In the genomic region with DNA sequence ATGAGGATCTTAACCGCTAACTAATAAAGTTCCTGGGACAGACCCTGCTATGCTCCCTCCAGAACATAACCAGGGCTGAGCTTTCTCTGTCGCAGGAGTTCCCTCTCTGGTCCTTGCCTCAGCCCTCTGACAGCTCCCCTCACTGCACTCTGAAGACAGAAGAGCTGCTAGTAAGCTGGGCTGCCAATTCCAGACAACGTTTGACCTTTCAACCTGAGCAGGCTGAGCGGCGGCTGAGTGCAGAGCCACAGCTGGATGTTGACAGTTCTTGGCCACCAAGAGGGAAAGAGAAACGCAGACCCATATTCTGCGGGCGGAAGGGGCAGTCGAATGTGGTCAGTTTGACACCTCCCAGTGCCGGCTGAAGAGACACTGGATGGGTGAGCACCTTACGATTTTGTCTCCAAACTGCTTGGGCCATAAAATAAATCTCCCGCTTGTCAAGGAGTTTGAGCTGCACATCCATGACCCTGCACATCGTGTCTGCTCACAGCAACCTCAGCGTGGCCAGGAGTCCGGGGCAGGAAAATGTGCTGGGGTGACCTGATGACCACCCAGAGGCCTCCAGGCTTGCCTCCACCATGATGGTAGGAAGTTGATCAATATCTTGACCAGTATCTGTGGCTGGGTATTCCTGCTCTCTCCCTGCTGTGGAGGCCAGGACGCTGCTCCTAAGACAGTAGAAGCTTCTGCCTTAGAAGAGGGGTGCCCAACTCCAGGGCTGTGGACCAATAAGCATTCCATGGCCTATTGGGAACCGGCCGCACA, we compare ENCODE assay signal across 1 cellular context.
TF ChIP-seq lines count a peak whose summit lies in the region.

No MANE protein-coding gene starts in this region.

TF ChIP-seq in K562, 482 proteins besides CTCF, POLR2A, EP300 and RAD21:
- peak; percentile 16 for TF ChIP-seq MEIS2 (IDR thresholded peaks at IDR 0.05; ENCODE audit: partially characterized antibody)
- no peak for TF ChIP-seq TAL1 (IDR thresholded peaks at IDR 0.05)
- 0 out of 2 replicates have a peak, but pooled peaks have one; percentile 27 for TF ChIP-seq NR2C2 (CRISPR knock-in tag; IDR thresholded peaks at IDR 0.05)
- 0 out of 2 replicates have a peak, but pooled peaks have one; percentile 30 for TF ChIP-seq NR2C2 (tag; IDR thresholded peaks at IDR 0.05)
- TF ChIP-seq, protein P1, sequence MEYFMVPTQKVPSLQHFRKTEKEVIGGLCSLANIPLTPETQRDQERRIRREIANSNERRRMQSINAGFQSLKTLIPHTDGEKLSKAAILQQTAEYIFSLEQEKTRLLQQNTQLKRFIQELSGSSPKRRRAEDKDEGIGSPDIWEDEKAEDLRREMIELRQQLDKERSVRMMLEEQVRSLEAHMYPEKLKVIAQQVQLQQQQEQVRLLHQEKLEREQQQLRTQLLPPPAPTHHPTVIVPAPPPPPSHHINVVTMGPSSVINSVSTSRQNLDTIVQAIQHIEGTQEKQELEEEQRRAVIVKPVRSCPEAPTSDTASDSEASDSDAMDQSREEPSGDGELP (CRISPR knock-in tag; IDR thresholded peaks at IDR 0.05; ENCODE audit: borderline replicate concordance): peak; percentile 47; the same call in 1 of the 2 replicates
- TF ChIP-seq NR2C1 (IDR thresholded peaks at IDR 0.05): no peak
- TF ChIP-seq NR2C1 (tag; IDR thresholded peaks at IDR 0.05): peak; percentile 59
- TF ChIP-seq, protein P2, sequence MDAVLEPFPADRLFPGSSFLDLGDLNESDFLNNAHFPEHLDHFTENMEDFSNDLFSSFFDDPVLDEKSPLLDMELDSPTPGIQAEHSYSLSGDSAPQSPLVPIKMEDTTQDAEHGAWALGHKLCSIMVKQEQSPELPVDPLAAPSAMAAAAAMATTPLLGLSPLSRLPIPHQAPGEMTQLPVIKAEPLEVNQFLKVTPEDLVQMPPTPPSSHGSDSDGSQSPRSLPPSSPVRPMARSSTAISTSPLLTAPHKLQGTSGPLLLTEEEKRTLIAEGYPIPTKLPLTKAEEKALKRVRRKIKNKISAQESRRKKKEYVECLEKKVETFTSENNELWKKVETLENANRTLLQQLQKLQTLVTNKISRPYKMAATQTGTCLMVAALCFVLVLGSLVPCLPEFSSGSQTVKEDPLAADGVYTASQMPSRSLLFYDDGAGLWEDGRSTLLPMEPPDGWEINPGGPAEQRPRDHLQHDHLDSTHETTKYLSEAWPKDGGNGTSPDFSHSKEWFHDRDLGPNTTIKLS (IDR thresholded peaks at IDR 0.05; ENCODE audit: borderline replicate concordance, low read depth): no peak
- no peak for TF ChIP-seq RBM15 (IDR thresholded peaks at IDR 0.05; ENCODE audit: insufficient read depth, low read length)
- TF ChIP-seq, protein P3, sequence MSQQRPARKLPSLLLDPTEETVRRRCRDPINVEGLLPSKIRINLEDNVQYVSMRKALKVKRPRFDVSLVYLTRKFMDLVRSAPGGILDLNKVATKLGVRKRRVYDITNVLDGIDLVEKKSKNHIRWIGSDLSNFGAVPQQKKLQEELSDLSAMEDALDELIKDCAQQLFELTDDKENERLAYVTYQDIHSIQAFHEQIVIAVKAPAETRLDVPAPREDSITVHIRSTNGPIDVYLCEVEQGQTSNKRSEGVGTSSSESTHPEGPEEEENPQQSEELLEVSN (IDR thresholded peaks at IDR 0.05; ENCODE audit: borderline replicate concordance in 1 of 2, extremely low read depth in 1 of 2, insufficient read depth in 1 of 2, insufficient read length in 1 of 2, low read depth in 1 of 2, low read length in 1 of 2, poor library complexity in 1 of 2, severe bottlenecking in 1 of 2): peak in 1 of 2 experiments; percentile 15
